ENCODE assay signal across 8 cellular contexts in genomic region chr1:198157847-198158765, GRCh38. TPM values are rescaled to one million over a fixed set of nuclear protein-coding genes. Genes with fewer than 3 reads are reported as not detected.
DNase-seq lines count a peak whose midpoint lies in the region; ATAC-seq, FAIRE-seq and TF ChIP-seq lines count a peak whose summit lies in the region.

No MANE protein-coding gene starts in this region.

- H3K4me1 ChIP-seq in Peyer's patch (peaks cover 0 to 27% (median 8%) of the 10 kb centered on the region in 4 donors), mesodermal cell (ENCODE audit: control insufficient read depth, insufficient read depth, low read length, poor library complexity, severe bottlenecking) (peaks cover 26% of the 10 kb centered on the region), vagina (peaks cover 48% of the 10 kb centered on the region)

- no peak for TF ChIP-seq POLR2A in Peyer's patch (IDR thresholded peaks at IDR 0.05)
- no peak for TF ChIP-seq POLR2A in vagina (IDR thresholded peaks at IDR 0.05)

- H3K9me3 ChIP-seq in Peyer's patch (no peaks in the 10 kb centered on the region), mesodermal cell (ENCODE audit: control insufficient read depth, low read length) (no peaks in the 10 kb centered on the region), vagina (no peaks in the 10 kb centered on the region)

- peak overlapping the region; percentile 94 to 100 (median 98) for H3K27ac ChIP-seq in Peyer's patch
- peak overlapping the region; percentile 86 for H3K27ac ChIP-seq in cingulate gyrus (ENCODE audit: low read depth, low read length)
- peak overlapping the region; percentile 88 for H3K27ac ChIP-seq in mesodermal cell (ENCODE audit: low read depth, low read length, severe bottlenecking)
- peak overlapping the region; percentile 99 for H3K27ac ChIP-seq in vagina

- H3K27me3 ChIP-seq in Peyer's patch (no peaks in the 10 kb centered on the region), vagina (no peaks in the 10 kb centered on the region)

- intact Hi-C loops in vagina (cut with DNase I): no loop called here

- FAIRE-seq in urothelium cell line (lab: Jason Lieb, UNC): no peak

- DNase-seq in AG08396 (ENCODE audit: low spot score) (peak; percentile 12), Peyer's patch (peak in 2 of 3 donors; percentile 32 to 41), vagina (ENCODE audit: extremely low spot score in 2 of 2) (no peak), urothelium cell line (ENCODE audit: low spot score) (no peak)

- H3K36me3 ChIP-seq in Peyer's patch (no peaks in the 10 kb centered on the region), mesodermal cell (ENCODE audit: control insufficient read depth, insufficient read depth, low read length) (no peaks in the 10 kb centered on the region), vagina (no peaks in the 10 kb centered on the region)

- TF ChIP-seq CTCF in GM12873 (IDR thresholded peaks at IDR 0.05; ENCODE audit: insufficient read depth, low read depth, low read length, missing control alignments): peak; percentile 2
- no peak for TF ChIP-seq CTCF in Peyer's patch (IDR thresholded peaks at IDR 0.05)
- TF ChIP-seq CTCF in vagina (IDR thresholded peaks at IDR 0.05): no peak

- H3K4me3 ChIP-seq in Peyer's patch (peak overlapping the region; percentile 78 to 97 (median 91)), mesodermal cell (ENCODE audit: extremely low read depth, insufficient read depth, low read length, poor library complexity, severe bottlenecking) (peak overlapping the region; percentile 90), vagina (peak overlapping the region; percentile 84 to 93)

- no peak for ATAC-seq in HG03025 (IDR thresholded peaks at IDR 0.05; ENCODE audit: low FRiP score, unreplicated experiment)

- 8 to 9% methylated on average over 10 of the region's 17 CpGs for WGBS in mesodermal cell (ENCODE audit: insufficient coverage in 2 of 2), 2 experiments

RNA-seq across cellular contexts. Expression of gene NEK7, which starts 1.3 kb away (rescaled TPM):
- total RNA-seq in Peyer's patch (10 to 100 TPM; 62.3 to 75.1 (median 66.5) TPM), vagina (99.4 TPM)
- 30.0 TPM for polyA plus RNA-seq in mesodermal cell (2013, experiment 1 of 2)
- 33.9 TPM for polyA plus RNA-seq in mesodermal cell (2013, experiment 2 of 2)

Comparison
In these comparisons a context has a peak if more than half of its experiments do, and no peak if none do; other contexts are left out.
1. DNase-seq: peak in AG08396 (single experiment) and Peyer's patch (2 of 3); none in vagina (0 of 2) and urothelium cell line (single experiment).
2. Peak in every context shown above with its lines, with median percentiles within 50 percentile points of each other: H3K27ac ChIP-seq and H3K4me3 ChIP-seq.